In the genomic region with DNA sequence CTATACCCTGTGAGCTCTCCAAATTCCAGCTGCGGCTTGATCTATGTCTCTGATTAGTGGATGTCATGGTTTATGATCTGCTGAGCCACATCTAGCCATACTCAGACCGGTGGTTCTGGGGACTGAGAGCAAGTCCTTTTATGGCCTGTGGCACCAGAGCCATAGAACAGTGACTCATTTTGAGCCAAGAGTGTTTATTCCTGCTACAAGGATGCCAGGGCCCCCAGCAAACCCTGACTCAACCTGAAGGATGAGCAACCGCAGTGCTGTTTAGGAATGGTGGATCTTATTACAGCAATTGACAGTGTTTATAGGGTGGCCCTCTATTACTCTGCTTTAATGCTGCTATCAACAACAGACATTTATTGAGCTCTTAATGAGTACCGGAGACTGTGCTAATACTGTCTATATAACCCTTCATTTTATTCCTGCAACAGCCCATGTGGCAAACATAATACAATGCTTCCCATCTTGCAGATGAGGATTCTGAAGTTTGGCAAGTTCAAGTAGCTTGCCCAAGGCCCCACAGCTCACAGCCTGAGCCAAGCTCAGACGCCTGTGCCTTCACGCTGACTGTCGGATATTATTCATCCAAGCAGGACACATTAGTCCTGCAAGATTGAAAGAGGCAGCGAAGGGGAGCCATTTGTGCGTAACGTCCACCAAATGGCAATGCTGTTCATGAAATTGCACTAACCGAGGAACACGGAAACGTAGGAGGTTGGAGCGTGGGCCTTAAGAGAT, we compare ENCODE assay signal across 13 cellular contexts.
DNase-seq lines count a peak whose midpoint lies in the region; ATAC-seq, FAIRE-seq and TF ChIP-seq lines count a peak whose summit lies in the region.
"Had no signal": no experiment of that assay in that cellular context is flagged by ENCODE, and none has a peak within 500 bp of the region (broad histone marks: within the 10 kb centered on the region; RNA-seq: fewer than 3 reads in every experiment).

No MANE protein-coding gene starts in this region.

- no peak overlapping the region for H3K27ac Mint-ChIP-seq in Caco-2 (ENCODE audit: unreplicated experiment)
- H3K27ac Mint-ChIP-seq: CD4-positive, CD25-positive, alpha-beta regulatory T cell; stimulated activated naive CD8-positive, alpha-beta T cell treated with anti-CD3 and anti-CD28 coated beads, Interleukin-15, Interleukin-2, amounts not matched to agents 100 ng/mL and 50 ng/mL, for 24 hours had no signal

- no peaks in the 10 kb centered on the region for H4K20me1 ChIP-seq in GM12878 (ENCODE audit: control insufficient read depth, insufficient read depth)

- H3K4me3 Mint-ChIP-seq in Caco-2 (ENCODE audit: unreplicated experiment) = no peak overlapping the region
- H3K4me3 Mint-ChIP-seq: CD4-positive, CD25-positive, alpha-beta regulatory T cell; stimulated activated naive CD8-positive, alpha-beta T cell treated with anti-CD3 and anti-CD28 coated beads, Interleukin-15, Interleukin-2, amounts not matched to agents 100 ng/mL and 50 ng/mL, for 24 hours had no signal

- H3K9ac ChIP-seq in GM12878 (ENCODE audit: control insufficient read depth, insufficient read depth, low read length) = no peak overlapping the region

- SMC1A ChIA-PET in GM12878 (lab: Charles Lee; ENCODE audit: uncharacterized antibody, unreplicated experiment) = no interaction called here

- no TSS peak for BruUV-seq in GM12878 (replicated peaks; lab: Mats Ljungman, UMichigan)
- no TSS peak for BruUV-seq in Caco-2 (replicated peaks; lab: Mats Ljungman, UMichigan)

- RAD21 ChIA-PET in GM12878 (lab: Charles Lee; ENCODE audit: unreplicated experiment) = no interaction called here

- H3K9me3 Mint-ChIP-seq in Caco-2 (ENCODE audit: unreplicated experiment) = no peaks in the 10 kb centered on the region
- H3K9me3 Mint-ChIP-seq: stimulated activated naive CD8-positive, alpha-beta T cell treated with anti-CD3 and anti-CD28 coated beads, Interleukin-15, Interleukin-2, amounts not matched to agents 100 ng/mL and 50 ng/mL, for 24 hours had no signal

- H3K9me3 ChIP-seq in GM12878 (replicated peaks; ENCODE audit: control insufficient read depth, insufficient read depth, low read length) (no peaks in the 10 kb centered on the region), Caco-2 (no peaks in the 10 kb centered on the region)

- no peaks in the 10 kb centered on the region for H3K36me3 ChIP-seq in GM12878 (ENCODE audit: control insufficient read depth in 2 of 2, insufficient read depth in 2 of 2, low read length in 1 of 2)
- H3K36me3 ChIP-seq in Caco-2 (ENCODE audit: control insufficient read depth, insufficient read depth, low read length) = no peaks in the 10 kb centered on the region

- TF ChIP-seq POLR2A in GM12878 (IDR thresholded peaks at IDR 0.05; ENCODE audit: low read depth, low read length) = no peak

- peaks cover 9% of the 10 kb centered on the region for H3K27me3 Mint-ChIP-seq in Caco-2 (ENCODE audit: insufficient read depth, unreplicated experiment)
- H3K27me3 Mint-ChIP-seq: CD4-positive, CD25-positive, alpha-beta regulatory T cell; stimulated activated naive CD8-positive, alpha-beta T cell treated with anti-CD3 and anti-CD28 coated beads, Interleukin-15, Interleukin-2, amounts not matched to agents 100 ng/mL and 50 ng/mL, for 24 hours had no signal

- intact Hi-C loops in GM12878 (cut with micrococcal nuclease; ENCODE audit: unreplicated experiment) = no loop called here
- intact Hi-C loops in Caco-2 (cut with micrococcal nuclease; ENCODE audit: unreplicated experiment) = no loop called here

- H3K27ac ChIP-seq in GM12878 (ENCODE audit: control insufficient read depth, insufficient read depth) = no peak overlapping the region

- peak; percentile 78 for DNase-seq in AG10803 (ENCODE audit: low read depth)
- peak; percentile 94 for DNase-seq in HT1080 (ENCODE audit: low read depth)
- DNase-seq in GM12878 (ENCODE audit: low read depth, low spot score) = no peak
- peak; percentile 96 for DNase-seq in kidney tubule cell (ENCODE audit: low spot score)
- DNase-seq in activated T-cell treated with anti-CD3 and anti-CD28 coated beads, Interleukin-2, amount 50 U/mL, for 1 hour = no peak
- DNase-seq in NCI-H2171 (lab: John Stamatoyannopoulos, UW) = no peak
- no peak for DNase-seq in superior temporal gyrus (ENCODE audit: extremely low spot score)
- no peak for DNase-seq in Caco-2
- DNase-seq: activated CD4-positive, alpha-beta T cell treated with anti-CD3 and anti-CD28 coated beads, Interleukin-2, amount 50 U/mL, for 4 hours; CD4-positive, CD25-positive, alpha-beta regulatory T cell; retina had no signal

- TF ChIP-seq CTCF in AG10803 (conservative IDR thresholded peaks at IDR 0.05; ENCODE audit: low read length) (no peak), GM12878 (IDR thresholded peaks at IDR 0.05 in 2 of 3, conservative IDR thresholded peaks at IDR 0.05 in 1 of 3; ENCODE audit: control insufficient read depth in 2 of 3, extremely low read depth in 1 of 3, insufficient read depth in 1 of 3, low read depth in 3 of 3, low read length in 3 of 3) (no peak), Caco-2 (IDR thresholded peaks at IDR 0.05; ENCODE audit: insufficient read depth in 1 of 2, low read depth in 1 of 2, low read length in 1 of 2, severe bottlenecking in 1 of 2, unreplicated experiment in 1 of 2) (no peak)

- no peak for FAIRE-seq in GM12878 (lab: Jason Lieb, UNC)
- FAIRE-seq: endothelial cell of umbilical vein had no signal

- TF ChIP-seq EP300 in GM12878 (IDR thresholded peaks at IDR 0.05; ENCODE audit: borderline replicate concordance in 1 of 2, control insufficient read depth in 1 of 2, low read depth in 2 of 2, low read length in 2 of 2) = no peak

- H3K27me3 ChIP-seq in GM12878 (replicated peaks in 1 of 2; ENCODE audit: control insufficient read depth in 2 of 2, insufficient read depth in 2 of 2, low read length in 1 of 2) (peaks cover 0 to 4% of the 10 kb centered on the region in 2 experiments; a peak in 2 of 4 replicates), Caco-2 (replicated peaks; ENCODE audit: control insufficient read depth, insufficient read depth, low read length) (no peaks in the 10 kb centered on the region)

- H3K4me1 Mint-ChIP-seq in Caco-2 (ENCODE audit: low read depth, unreplicated experiment) = no peaks in the 10 kb centered on the region

- H3K4me1 ChIP-seq in GM12878 (ENCODE audit: control insufficient read depth, insufficient read depth, low read length) (no peaks in the 10 kb centered on the region), Caco-2 (no peaks in the 10 kb centered on the region)

- H3K79me2 ChIP-seq in GM12878 (ENCODE audit: control insufficient read depth, insufficient read depth, low read length) = no peaks in the 10 kb centered on the region

- TF ChIP-seq RAD21 in GM12878 (IDR thresholded peaks at IDR 0.05; ENCODE audit: insufficient read depth, low read depth, low read length) = no peak

- no peak overlapping the region for H3K4me2 ChIP-seq in GM12878 (ENCODE audit: control insufficient read depth, insufficient read depth)

- in situ Hi-C loops in GM12878 (cut with MboI) = no loop called here

- 61% methylated on average over 14 of the region's 14 CpGs for WGBS in GM12878 (ENCODE audit: insufficient coverage, insufficient replicate concordance, low lambda C conversion rate, missing lambda C conversion rate)

- ATAC-seq in GM12878 = no peak

- POLR2A ChIA-PET in GM12878 (lab: Charles Lee) = no interaction called here
- POLR2A ChIA-PET in Caco-2 (lab: Charles Lee) = no interaction called here

- H3K36me3 Mint-ChIP-seq in Caco-2 (ENCODE audit: insufficient read depth, unreplicated experiment) = no peaks in the 10 kb centered on the region

- no peak overlapping the region for H2AFZ ChIP-seq in GM12878 (ENCODE audit: control insufficient read depth, low read depth, low read length)

- CTCF ChIA-PET in GM12878 (lab: Yijun Ruan, JAX) = interaction anchor here (2.5 kb wide), 1 partner anchor 10 kb away, joined by 8 read pairs; no protein-coding TSS in a partner anchor
- CTCF ChIA-PET in Caco-2 (lab: Charles Lee) = no interaction called here

- H3K4me3 ChIP-seq in AG10803 (ENCODE audit: low read length) (no peak overlapping the region), GM12878 (no peak overlapping the region), Caco-2 (ENCODE audit: low read depth, low read length) (no peak overlapping the region)

TF ChIP-seq in GM12878, 131 proteins besides CTCF, POLR2A, EP300 and RAD21 (continues in another document):
- TF ChIP-seq, protein P1, sequence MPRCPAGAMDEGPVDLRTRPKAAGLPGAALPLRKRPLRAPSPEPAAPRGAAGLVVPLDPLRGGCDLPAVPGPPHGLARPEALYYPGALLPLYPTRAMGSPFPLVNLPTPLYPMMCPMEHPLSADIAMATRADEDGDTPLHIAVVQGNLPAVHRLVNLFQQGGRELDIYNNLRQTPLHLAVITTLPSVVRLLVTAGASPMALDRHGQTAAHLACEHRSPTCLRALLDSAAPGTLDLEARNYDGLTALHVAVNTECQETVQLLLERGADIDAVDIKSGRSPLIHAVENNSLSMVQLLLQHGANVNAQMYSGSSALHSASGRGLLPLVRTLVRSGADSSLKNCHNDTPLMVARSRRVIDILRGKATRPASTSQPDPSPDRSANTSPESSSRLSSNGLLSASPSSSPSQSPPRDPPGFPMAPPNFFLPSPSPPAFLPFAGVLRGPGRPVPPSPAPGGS (IDR thresholded peaks at IDR 0.05; ENCODE audit: borderline replicate concordance, insufficient read depth, low read depth, low read length, poor library complexity, severe bottlenecking) = peak; percentile 49
- TF ChIP-seq, protein P2, sequence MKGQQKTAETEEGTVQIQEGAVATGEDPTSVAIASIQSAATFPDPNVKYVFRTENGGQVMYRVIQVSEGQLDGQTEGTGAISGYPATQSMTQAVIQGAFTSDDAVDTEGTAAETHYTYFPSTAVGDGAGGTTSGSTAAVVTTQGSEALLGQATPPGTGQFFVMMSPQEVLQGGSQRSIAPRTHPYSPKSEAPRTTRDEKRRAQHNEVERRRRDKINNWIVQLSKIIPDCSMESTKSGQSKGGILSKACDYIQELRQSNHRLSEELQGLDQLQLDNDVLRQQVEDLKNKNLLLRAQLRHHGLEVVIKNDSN (IDR thresholded peaks at IDR 0.05; ENCODE audit: borderline replicate concordance, extremely low read length, insufficient read depth, low read depth, low read length) = no peak
- TF ChIP-seq ESRRA (IDR thresholded peaks at IDR 0.05; ENCODE audit: low read length) = no peak

Comparison
In these comparisons a context has a peak if more than half of its experiments do, and no peak if none do; other contexts are left out.
1. DNase-seq: peak in AG10803 (single experiment), HT1080 (single experiment) and kidney tubule cell (single experiment); none in GM12878 (single experiment), activated T-cell treated with anti-CD3 and anti-CD28 coated beads, Interleukin-2, amount 50 U/mL, for 1 hour (single experiment), NCI-H2171 (single experiment), superior temporal gyrus (single experiment) and Caco-2 (0 of 2).